In the genomic region with DNA sequence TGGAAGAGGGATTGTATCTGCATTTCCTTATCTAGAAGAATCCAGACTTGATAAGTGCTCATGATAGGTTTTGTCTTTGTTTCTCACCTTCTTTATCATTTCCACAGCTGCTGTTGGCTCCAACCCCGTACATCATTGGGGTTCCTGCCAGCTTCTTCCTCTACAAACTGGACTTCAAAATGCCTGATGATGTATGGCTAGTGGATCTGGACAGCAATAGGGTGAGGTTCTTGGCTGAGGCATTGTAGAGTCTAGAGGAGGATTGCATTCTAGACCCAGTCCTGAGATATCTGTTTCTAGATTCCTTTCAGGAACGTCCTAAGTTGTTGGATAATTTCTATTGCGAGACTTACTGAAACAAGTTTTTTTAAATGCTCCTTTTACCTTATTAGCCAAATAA, we compare ENCODE assay signal across 1 cellular context.
TF ChIP-seq lines count a peak whose summit lies in the region.

No MANE protein-coding gene starts in this region.

TF ChIP-seq in K562, 482 proteins besides CTCF, POLR2A, EP300 and RAD21:
- TF ChIP-seq PPARD (CRISPR knock-in tag; IDR thresholded peaks at IDR 0.05) (no peak), TAL1 (IDR thresholded peaks at IDR 0.05) (peak; percentile 64), CBFA2T2 (conservative IDR thresholded peaks at IDR 0.05) (peak; percentile 37), ARID1B (IDR thresholded peaks at IDR 0.05) (0 out of 2 replicates have a peak, but pooled peaks have one; percentile 39), TEAD4 (IDR thresholded peaks at IDR 0.05; ENCODE audit: low read length) (peak; percentile 43; the same call in 1 of the 2 replicates), TEAD4 (CRISPR knock-in tag; IDR thresholded peaks at IDR 0.05; ENCODE audit: borderline replicate concordance) (no peak), ARNT (IDR thresholded peaks at IDR 0.05) (peak in 1 of 2 experiments; percentile 99; a peak in 2 of 4 replicates), GATA2 (CRISPR knock-in tag; IDR thresholded peaks at IDR 0.05) (no peak), SRF (CRISPR knock-in tag; IDR thresholded peaks at IDR 0.05) (0 out of 4 replicates have a peak, but pooled peaks of 1 of the 2 experiments have one; percentile 28), ETV6 (IDR thresholded peaks at IDR 0.05; ENCODE audit: borderline replicate concordance in 1 of 2, low read depth in 2 of 2, low read length in 1 of 2) (no peak), ETV6 (CRISPR knock-in tag; IDR thresholded peaks at IDR 0.05; ENCODE audit: borderline replicate concordance) (no peak), TRIM24 (IDR thresholded peaks at IDR 0.05) (no peak), ZNF780A (CRISPR knock-in tag; IDR thresholded peaks at IDR 0.05) (no peak), CBFA2T3 (IDR thresholded peaks at IDR 0.05) (peak; percentile 47), ZNF274 (IDR thresholded peaks at IDR 0.05; ENCODE audit: borderline replicate concordance, low read depth, low read length) (no peak), PCBP1 (IDR thresholded peaks at IDR 0.05; ENCODE audit: low read depth, low read length, poor library complexity, severe bottlenecking) (no peak), MTA3 (IDR thresholded peaks at IDR 0.05; ENCODE audit: borderline replicate concordance) (no peak), TARDBP (IDR thresholded peaks at IDR 0.05) (no peak), SP2 (IDR thresholded peaks at IDR 0.05; ENCODE audit: extremely low read depth, low read depth, low read length, poor library complexity, severe bottlenecking) (no peak), RBFOX2 (IDR thresholded peaks at IDR 0.05; ENCODE audit: low read depth, low read length) (0 out of 2 replicates have a peak, but pooled peaks have one; percentile 13), BRF1 (IDR thresholded peaks at IDR 0.05; ENCODE audit: borderline replicate concordance, extremely low read depth, insufficient read length) (no peak), CXXC5 (CRISPR knock-in tag; IDR thresholded peaks at IDR 0.05) (0 out of 2 replicates have a peak, but pooled peaks have one; percentile 34), U2AF2 (optimal IDR thresholded peaks at IDR 0.05; ENCODE audit: low read depth, low read length) (no peak), GABPA (tag; conservative IDR thresholded peaks at IDR 0.05; ENCODE audit: low read depth) (0 out of 2 replicates have a peak, but pooled peaks have one; percentile 1)
- TF ChIP-seq, protein P1, sequence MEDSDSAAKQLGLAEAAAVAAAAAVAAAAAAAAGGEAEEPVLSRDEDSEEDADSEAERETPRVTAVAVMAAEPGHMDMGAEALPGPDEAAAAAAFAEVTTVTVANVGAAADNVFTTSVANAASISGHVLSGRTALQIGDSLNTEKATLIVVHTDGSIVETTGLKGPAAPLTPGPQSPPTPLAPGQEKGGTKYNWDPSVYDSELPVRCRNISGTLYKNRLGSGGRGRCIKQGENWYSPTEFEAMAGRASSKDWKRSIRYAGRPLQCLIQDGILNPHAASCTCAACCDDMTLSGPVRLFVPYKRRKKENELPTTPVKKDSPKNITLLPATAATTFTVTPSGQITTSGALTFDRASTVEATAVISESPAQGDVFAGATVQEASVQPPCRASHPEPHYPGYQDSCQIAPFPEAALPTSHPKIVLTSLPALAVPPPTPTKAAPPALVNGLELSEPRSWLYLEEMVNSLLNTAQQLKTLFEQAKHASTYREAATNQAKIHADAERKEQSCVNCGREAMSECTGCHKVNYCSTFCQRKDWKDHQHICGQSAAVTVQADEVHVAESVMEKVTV (CRISPR knock-in tag; IDR thresholded peaks at IDR 0.05) = no peak
- TF ChIP-seq, protein P2, sequence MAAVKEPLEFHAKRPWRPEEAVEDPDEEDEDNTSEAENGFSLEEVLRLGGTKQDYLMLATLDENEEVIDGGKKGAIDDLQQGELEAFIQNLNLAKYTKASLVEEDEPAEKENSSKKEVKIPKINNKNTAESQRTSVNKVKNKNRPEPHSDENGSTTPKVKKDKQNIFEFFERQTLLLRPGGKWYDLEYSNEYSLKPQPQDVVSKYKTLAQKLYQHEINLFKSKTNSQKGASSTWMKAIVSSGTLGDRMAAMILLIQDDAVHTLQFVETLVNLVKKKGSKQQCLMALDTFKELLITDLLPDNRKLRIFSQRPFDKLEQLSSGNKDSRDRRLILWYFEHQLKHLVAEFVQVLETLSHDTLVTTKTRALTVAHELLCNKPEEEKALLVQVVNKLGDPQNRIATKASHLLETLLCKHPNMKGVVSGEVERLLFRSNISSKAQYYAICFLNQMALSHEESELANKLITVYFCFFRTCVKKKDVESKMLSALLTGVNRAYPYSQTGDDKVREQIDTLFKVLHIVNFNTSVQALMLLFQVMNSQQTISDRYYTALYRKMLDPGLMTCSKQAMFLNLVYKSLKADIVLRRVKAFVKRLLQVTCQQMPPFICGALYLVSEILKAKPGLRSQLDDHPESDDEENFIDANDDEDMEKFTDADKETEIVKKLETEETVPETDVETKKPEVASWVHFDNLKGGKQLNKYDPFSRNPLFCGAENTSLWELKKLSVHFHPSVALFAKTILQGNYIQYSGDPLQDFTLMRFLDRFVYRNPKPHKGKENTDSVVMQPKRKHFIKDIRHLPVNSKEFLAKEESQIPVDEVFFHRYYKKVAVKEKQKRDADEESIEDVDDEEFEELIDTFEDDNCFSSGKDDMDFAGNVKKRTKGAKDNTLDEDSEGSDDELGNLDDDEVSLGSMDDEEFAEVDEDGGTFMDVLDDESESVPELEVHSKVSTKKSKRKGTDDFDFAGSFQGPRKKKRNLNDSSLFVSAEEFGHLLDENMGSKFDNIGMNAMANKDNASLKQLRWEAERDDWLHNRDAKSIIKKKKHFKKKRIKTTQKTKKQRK (IDR thresholded peaks at IDR 0.05; ENCODE audit: borderline replicate concordance, low read depth, low read length) = no peak
- TF ChIP-seq, protein P3, sequence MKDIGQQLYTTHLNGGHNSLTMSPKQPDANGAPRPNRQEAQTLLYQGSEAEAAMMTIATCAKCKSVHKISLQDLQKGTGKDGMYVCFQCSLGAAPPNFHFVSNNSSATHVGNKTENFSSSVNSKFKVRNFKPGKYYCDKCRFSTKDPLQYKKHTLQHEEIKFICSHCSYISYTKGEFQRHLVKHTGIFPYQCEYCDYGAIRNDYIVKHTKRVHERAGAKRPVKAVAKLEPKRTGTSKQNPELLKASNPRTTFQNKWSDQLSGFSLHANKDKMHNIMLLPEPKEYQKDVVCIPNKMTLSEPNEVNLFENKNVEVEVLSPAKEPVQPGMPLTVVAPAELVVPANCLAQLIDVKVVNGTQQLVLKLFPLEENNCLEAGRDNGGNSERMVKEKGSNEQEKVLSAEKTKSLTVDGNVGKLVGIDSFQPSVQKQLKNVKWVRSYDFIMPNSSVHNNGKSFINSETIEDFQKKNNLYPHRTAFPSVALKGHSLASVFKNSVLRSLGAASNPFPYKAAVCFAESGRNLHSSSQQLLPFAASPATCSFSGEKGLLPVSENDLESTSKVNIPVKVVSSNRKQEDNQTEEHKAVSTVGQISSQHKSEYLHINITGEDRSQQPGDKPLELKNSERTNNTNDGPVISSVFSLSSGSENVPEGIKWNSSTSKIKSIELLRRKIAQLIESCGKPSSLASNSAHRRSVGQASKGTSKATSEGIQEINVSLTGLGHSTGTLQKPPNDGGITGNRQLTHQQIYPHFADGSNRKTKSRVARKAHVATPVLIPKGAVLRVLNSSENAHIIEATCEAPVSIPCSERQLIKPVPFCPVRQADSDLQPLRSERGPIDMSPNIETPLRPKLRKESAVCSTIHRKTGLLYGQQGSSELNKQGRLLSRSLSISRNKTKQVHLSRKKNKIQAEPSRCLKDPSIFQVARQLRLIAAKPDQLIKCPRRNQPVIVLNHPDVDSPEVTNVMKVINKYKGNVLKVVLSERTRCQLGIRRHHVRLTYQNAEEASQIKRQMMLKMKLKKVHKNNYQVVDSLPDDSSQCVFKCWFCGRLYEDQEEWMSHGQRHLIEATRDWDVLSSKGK (CRISPR knock-in tag; IDR thresholded peaks at IDR 0.05) = no peak
